Comparison of ENCODE assay signal across 1 cellular context in the genomic region with DNA sequence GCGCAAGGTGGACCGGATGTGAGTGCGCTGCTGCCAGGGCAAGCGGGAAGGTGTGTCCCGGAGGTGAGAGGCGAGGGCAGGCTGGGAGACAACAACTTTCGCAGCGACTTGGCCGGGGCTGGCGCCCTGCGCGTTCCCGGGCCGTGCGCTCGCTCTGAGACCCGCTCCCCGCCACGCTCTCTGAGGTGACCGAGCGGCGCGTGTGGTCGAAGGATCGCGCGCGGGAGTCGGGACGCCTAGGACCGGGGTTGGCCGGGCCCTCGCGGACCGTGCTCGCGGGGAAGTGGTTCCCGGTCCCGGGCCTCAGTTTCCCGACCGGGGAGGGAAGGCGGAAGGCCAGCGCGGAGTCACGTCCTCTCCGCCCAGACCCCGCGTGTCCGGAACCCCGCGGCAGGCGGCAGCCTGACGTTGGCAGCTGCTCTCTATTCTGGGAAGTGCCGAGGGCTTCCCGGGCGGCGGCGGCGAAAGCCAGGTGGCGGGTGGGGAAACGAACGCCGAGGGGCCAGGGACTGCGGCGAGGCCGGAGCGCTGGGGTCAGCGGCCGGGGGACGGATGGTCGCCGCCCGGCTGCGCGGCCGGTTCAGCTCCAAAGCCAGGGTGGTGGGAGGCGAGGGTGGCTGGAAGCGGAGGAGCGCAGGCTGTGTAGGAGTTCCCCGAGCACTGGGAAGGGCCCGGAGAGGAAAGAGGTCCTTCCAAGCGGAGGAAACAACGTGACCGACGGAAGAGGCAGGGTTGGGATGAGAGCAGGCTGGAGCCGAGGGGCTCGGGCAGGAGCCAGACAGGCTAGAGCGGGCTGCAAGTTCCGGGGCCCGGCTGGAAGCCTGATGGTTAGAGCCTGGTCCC.
A peak's percentile ranks its signal among the peaks of the same experiment; 100 is the strongest.
TF ChIP-seq lines count a peak whose summit lies in the region.

No MANE protein-coding gene starts in this region.

TF ChIP-seq in HepG2, 621 proteins besides CTCF, POLR2A, EP300 and RAD21 (continued from another document and continues in another):
- TF ChIP-seq, protein P1, sequence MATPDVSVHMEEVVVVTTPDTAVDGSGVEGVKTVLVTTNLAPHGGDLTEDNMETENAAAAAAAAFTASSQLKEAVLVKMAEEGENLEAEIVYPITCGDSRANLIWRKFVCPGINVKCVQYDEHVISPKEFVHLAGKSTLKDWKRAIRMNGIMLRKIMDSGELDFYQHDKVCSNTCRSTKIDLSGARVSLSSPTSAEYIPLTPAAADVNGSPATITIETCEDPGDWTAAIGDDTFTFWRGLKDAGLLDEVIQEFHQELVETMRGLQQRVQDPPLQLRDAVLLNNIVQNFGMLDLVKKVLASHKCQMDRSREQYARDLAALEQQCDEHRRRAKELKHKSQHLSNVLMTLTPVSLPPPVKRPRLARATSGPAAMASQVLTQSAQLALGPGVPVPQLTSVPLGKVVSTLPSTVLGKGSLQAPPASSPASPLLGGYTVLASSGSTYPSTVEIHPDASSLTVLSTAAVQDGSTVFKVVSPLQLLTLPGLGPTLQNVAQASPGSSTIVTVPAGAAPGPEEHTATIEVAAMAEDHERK (CRISPR knock-in tag; IDR thresholded peaks at IDR 0.05; ENCODE audit: low read depth): no peak
- TF ChIP-seq HNRNPLL (IDR thresholded peaks at IDR 0.05; ENCODE audit: low read depth, low read length, poor library complexity, severe bottlenecking): no peak
- TF ChIP-seq, protein P2, sequence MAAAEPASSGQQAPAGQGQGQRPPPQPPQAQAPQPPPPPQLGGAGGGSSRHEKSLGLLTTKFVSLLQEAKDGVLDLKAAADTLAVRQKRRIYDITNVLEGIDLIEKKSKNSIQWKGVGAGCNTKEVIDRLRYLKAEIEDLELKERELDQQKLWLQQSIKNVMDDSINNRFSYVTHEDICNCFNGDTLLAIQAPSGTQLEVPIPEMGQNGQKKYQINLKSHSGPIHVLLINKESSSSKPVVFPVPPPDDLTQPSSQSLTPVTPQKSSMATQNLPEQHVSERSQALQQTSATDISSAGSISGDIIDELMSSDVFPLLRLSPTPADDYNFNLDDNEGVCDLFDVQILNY (CRISPR knock-in tag; conservative IDR thresholded peaks at IDR 0.05): no peak
- TF ChIP-seq TEAD2 (CRISPR knock-in tag; IDR thresholded peaks at IDR 0.05): no peak
- 0 out of 2 replicates have a peak, but pooled peaks have one; percentile 56 for TF ChIP-seq MZF1 (CRISPR knock-in tag; IDR thresholded peaks at IDR 0.05; ENCODE audit: borderline replicate concordance)
- no peak for TF ChIP-seq HOXD1 (CRISPR knock-in tag; IDR thresholded peaks at IDR 0.05)
- TF ChIP-seq, protein P3, sequence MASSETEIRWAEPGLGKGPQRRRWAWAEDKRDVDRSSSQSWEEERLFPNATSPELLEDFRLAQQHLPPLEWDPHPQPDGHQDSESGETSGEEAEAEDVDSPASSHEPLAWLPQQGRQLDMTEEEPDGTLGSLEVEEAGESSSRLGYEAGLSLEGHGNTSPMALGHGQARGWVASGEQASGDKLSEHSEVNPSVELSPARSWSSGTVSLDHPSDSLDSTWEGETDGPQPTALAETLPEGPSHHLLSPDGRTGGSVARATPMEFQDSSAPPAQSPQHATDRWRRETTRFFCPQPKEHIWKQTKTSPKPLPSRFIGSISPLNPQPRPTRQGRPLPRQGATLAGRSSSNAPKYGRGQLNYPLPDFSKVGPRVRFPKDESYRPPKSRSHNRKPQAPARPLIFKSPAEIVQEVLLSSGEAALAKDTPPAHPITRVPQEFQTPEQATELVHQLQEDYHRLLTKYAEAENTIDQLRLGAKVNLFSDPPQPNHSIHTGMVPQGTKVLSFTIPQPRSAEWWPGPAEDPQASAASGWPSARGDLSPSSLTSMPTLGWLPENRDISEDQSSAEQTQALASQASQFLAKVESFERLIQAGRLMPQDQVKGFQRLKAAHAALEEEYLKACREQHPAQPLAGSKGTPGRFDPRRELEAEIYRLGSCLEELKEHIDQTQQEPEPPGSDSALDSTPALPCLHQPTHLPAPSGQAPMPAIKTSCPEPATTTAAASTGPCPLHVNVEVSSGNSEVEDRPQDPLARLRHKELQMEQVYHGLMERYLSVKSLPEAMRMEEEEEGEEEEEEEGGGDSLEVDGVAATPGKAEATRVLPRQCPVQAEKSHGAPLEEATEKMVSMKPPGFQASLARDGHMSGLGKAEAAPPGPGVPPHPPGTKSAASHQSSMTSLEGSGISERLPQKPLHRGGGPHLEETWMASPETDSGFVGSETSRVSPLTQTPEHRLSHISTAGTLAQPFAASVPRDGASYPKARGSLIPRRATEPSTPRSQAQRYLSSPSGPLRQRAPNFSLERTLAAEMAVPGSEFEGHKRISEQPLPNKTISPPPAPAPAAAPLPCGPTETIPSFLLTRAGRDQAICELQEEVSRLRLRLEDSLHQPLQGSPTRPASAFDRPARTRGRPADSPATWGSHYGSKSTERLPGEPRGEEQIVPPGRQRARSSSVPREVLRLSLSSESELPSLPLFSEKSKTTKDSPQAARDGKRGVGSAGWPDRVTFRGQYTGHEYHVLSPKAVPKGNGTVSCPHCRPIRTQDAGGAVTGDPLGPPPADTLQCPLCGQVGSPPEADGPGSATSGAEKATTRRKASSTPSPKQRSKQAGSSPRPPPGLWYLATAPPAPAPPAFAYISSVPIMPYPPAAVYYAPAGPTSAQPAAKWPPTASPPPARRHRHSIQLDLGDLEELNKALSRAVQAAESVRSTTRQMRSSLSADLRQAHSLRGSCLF (CRISPR knock-in tag; IDR thresholded peaks at IDR 0.05; ENCODE audit: borderline replicate concordance): no peak
- TF ChIP-seq ARNT2 (CRISPR knock-in tag; IDR thresholded peaks at IDR 0.05; ENCODE audit: low read depth): peak; percentile 71
- no peak; the same call in 1 of the 2 replicates for TF ChIP-seq NFIB (CRISPR knock-in tag; IDR thresholded peaks at IDR 0.05; ENCODE audit: borderline replicate concordance)
- TF ChIP-seq ZFY (CRISPR knock-in tag; IDR thresholded peaks at IDR 0.05): no peak; the same call in none of the 2 replicates
- 0 out of 2 replicates have a peak, but pooled peaks have one; percentile 29 for TF ChIP-seq ZIK1 (CRISPR knock-in tag; IDR thresholded peaks at IDR 0.05; ENCODE audit: borderline replicate concordance, low read depth)
- TF ChIP-seq, protein P4, sequence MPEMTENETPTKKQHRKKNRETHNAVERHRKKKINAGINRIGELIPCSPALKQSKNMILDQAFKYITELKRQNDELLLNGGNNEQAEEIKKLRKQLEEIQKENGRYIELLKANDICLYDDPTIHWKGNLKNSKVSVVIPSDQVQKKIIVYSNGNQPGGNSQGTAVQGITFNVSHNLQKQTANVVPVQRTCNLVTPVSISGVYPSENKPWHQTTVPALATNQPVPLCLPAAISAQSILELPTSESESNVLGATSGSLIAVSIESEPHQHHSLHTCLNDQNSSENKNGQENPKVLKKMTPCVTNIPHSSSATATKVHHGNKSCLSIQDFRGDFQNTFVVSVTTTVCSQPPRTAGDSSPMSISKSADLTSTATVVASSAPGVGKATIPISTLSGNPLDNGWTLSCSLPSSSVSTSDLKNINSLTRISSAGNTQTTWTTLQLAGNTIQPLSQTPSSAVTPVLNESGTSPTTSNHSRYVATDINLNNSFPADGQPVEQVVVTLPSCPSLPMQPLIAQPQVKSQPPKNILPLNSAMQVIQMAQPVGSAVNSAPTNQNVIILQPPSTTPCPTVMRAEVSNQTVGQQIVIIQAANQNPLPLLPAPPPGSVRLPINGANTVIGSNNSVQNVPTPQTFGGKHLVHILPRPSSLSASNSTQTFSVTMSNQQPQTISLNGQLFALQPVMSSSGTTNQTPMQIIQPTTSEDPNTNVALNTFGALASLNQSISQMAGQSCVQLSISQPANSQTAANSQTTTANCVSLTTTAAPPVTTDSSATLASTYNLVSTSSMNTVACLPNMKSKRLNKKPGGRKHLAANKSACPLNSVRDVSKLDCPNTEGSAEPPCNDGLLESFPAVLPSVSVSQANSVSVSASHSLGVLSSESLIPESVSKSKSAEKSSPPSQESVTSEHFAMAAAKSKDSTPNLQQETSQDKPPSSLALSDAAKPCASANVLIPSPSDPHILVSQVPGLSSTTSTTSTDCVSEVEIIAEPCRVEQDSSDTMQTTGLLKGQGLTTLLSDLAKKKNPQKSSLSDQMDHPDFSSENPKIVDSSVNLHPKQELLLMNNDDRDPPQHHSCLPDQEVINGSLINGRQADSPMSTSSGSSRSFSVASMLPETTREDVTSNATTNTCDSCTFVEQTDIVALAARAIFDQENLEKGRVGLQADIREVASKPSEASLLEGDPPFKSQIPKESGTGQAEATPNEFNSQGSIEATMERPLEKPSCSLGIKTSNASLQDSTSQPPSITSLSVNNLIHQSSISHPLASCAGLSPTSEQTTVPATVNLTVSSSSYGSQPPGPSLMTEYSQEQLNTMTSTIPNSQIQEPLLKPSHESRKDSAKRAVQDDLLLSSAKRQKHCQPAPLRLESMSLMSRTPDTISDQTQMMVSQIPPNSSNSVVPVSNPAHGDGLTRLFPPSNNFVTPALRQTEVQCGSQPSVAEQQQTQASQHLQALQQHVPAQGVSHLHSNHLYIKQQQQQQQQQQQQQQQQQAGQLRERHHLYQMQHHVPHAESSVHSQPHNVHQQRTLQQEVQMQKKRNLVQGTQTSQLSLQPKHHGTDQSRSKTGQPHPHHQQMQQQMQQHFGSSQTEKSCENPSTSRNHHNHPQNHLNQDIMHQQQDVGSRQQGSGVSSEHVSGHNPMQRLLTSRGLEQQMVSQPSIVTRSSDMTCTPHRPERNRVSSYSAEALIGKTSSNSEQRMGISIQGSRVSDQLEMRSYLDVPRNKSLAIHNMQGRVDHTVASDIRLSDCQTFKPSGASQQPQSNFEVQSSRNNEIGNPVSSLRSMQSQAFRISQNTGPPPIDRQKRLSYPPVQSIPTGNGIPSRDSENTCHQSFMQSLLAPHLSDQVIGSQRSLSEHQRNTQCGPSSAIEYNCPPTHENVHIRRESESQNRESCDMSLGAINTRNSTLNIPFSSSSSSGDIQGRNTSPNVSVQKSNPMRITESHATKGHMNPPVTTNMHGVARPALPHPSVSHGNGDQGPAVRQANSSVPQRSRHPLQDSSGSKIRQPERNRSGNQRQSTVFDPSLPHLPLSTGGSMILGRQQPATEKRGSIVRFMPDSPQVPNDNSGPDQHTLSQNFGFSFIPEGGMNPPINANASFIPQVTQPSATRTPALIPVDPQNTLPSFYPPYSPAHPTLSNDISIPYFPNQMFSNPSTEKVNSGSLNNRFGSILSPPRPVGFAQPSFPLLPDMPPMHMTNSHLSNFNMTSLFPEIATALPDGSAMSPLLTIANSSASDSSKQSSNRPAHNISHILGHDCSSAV (CRISPR knock-in tag; IDR thresholded peaks at IDR 0.05; ENCODE audit: borderline replicate concordance): no peak
- no peak for TF ChIP-seq SMAD3 (CRISPR knock-in tag; IDR thresholded peaks at IDR 0.05)
- peak; percentile 89 for TF ChIP-seq ZNF883 (CRISPR knock-in tag; IDR thresholded peaks at IDR 0.05; ENCODE audit: not compliant biosample characterization)
- no peak for TF ChIP-seq SATB2 (CRISPR knock-in tag; IDR thresholded peaks at IDR 0.05)
- TF ChIP-seq ZBTB42 (CRISPR knock-in tag; IDR thresholded peaks at IDR 0.05): no peak
- 0 out of 2 replicates have a peak, but pooled peaks have one; percentile 34 for TF ChIP-seq RARA (CRISPR knock-in tag; IDR thresholded peaks at IDR 0.05)
- no peak; the same call in 1 of the 2 replicates for TF ChIP-seq KDM5A (IDR thresholded peaks at IDR 0.05; ENCODE audit: borderline replicate concordance, low read length)
- TF ChIP-seq, protein P5, sequence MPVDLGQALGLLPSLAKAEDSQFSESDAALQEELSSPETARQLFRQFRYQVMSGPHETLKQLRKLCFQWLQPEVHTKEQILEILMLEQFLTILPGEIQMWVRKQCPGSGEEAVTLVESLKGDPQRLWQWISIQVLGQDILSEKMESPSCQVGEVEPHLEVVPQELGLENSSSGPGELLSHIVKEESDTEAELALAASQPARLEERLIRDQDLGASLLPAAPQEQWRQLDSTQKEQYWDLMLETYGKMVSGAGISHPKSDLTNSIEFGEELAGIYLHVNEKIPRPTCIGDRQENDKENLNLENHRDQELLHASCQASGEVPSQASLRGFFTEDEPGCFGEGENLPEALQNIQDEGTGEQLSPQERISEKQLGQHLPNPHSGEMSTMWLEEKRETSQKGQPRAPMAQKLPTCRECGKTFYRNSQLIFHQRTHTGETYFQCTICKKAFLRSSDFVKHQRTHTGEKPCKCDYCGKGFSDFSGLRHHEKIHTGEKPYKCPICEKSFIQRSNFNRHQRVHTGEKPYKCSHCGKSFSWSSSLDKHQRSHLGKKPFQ (CRISPR knock-in tag; IDR thresholded peaks at IDR 0.05; ENCODE audit: insufficient replicate concordance): peak; percentile 29
- TF ChIP-seq NBN (conservative IDR thresholded peaks at IDR 0.05): no peak
- no peak for TF ChIP-seq FOXO1 (CRISPR knock-in tag; IDR thresholded peaks at IDR 0.05)
- no peak for TF ChIP-seq FOXM1 (CRISPR knock-in tag; IDR thresholded peaks at IDR 0.05)
- no peak for TF ChIP-seq NFE2L2 (IDR thresholded peaks at IDR 0.05; ENCODE audit: low read length)
- TF ChIP-seq, protein P6, sequence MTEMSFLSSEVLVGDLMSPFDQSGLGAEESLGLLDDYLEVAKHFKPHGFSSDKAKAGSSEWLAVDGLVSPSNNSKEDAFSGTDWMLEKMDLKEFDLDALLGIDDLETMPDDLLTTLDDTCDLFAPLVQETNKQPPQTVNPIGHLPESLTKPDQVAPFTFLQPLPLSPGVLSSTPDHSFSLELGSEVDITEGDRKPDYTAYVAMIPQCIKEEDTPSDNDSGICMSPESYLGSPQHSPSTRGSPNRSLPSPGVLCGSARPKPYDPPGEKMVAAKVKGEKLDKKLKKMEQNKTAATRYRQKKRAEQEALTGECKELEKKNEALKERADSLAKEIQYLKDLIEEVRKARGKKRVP (CRISPR knock-in tag; IDR thresholded peaks at IDR 0.05): no peak
- TF ChIP-seq ZNF652 (CRISPR knock-in tag; IDR thresholded peaks at IDR 0.05; ENCODE audit: borderline replicate concordance, low read depth): no peak
- no peak for TF ChIP-seq ZNF33B (CRISPR knock-in tag; IDR thresholded peaks at IDR 0.05)
- TF ChIP-seq ETV5 (CRISPR knock-in tag; IDR thresholded peaks at IDR 0.05; ENCODE audit: borderline replicate concordance): peak; percentile 85
- no peak for TF ChIP-seq RFX1 (IDR thresholded peaks at IDR 0.05)
- TF ChIP-seq, protein P7, sequence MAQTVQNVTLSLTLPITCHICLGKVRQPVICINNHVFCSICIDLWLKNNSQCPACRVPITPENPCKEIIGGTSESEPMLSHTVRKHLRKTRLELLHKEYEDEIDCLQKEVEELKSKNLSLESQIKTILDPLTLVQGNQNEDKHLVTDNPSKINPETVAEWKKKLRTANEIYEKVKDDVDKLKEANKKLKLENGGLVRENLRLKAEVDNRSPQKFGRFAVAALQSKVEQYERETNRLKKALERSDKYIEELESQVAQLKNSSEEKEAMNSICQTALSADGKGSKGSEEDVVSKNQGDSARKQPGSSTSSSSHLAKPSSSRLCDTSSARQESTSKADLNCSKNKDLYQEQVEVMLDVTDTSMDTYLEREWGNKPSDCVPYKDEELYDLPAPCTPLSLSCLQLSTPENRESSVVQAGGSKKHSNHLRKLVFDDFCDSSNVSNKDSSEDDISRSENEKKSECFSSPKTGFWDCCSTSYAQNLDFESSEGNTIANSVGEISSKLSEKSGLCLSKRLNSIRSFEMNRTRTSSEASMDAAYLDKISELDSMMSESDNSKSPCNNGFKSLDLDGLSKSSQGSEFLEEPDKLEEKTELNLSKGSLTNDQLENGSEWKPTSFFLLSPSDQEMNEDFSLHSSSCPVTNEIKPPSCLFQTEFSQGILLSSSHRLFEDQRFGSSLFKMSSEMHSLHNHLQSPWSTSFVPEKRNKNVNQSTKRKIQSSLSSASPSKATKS (CRISPR knock-in tag; IDR thresholded peaks at IDR 0.05): no peak
- peak; percentile 54 for TF ChIP-seq AGO1 (IDR thresholded peaks at IDR 0.05; ENCODE audit: low read depth, low read length, poor library complexity, severe bottlenecking)
- no peak for TF ChIP-seq SMC3 (IDR thresholded peaks at IDR 0.05; ENCODE audit: low read length)
- TF ChIP-seq ZNF17 (CRISPR knock-in tag; IDR thresholded peaks at IDR 0.05): no peak
- TF ChIP-seq ZNF296 (CRISPR knock-in tag; conservative IDR thresholded peaks at IDR 0.05): no peak
